10 cellular contexts compared by ENCODE assay signal in genomic region chr6:39102024-39102820, GRCh38. TPM values are rescaled to one million over a fixed set of nuclear protein-coding genes. Genes with fewer than 3 reads are reported as not detected.
DNase-seq lines count a peak whose midpoint lies in the region; ATAC-seq and TF ChIP-seq lines count a peak whose summit lies in the region.
"Had no signal": no experiment of that assay in that cellular context is flagged by ENCODE, and none has a peak within 500 bp of the region (broad histone marks: within the 10 kb centered on the region; RNA-seq: fewer than 3 reads in every experiment).

No MANE protein-coding gene starts in this region.

- H3K9me2 ChIP-seq in DOHH2 (replicated peaks; ENCODE audit: control insufficient read depth, low read length), result no peaks in the 10 kb centered on the region

- peaks cover 5% of the 10 kb centered on the region; the same call in 1 of the 2 replicates for H3K36me3 ChIP-seq in DOHH2 (ENCODE audit: control insufficient read depth, low read length)
- H3K36me3 ChIP-seq in Peyer's patch, result peaks cover 0 to 9% (median 0%) of the 10 kb centered on the region in 3 donors
- peaks cover 0 to 21% (median 10%) of the 10 kb centered on the region in 9 donors for H3K36me3 ChIP-seq in heart left ventricle
- peaks cover 6% of the 10 kb centered on the region for H3K36me3 ChIP-seq in thoracic aorta

- peak in 2 of 3 donors; percentile 36 to 50 for DNase-seq in Peyer's patch
- no peak for DNase-seq in heart left ventricle
- DNase-seq in thoracic aorta (ENCODE audit: low spot score), result no peak
- DNase-seq in NCI-H1105 treated with DMSO at 0.1 percent for 48 hours (lab: John Stamatoyannopoulos, UW), result no peak

- no peaks in the 10 kb centered on the region for H3K4me1 ChIP-seq in DOHH2 (ENCODE audit: control insufficient read depth, low read length)
- no peaks in the 10 kb centered on the region for H3K4me1 ChIP-seq in Peyer's patch
- peaks cover 0 to 4% (median 0%) of the 10 kb centered on the region in 12 donors for H3K4me1 ChIP-seq in heart left ventricle
- H3K4me1 ChIP-seq in thoracic aorta (ENCODE audit: control insufficient read depth in 1 of 2, low read depth in 2 of 2), result peaks cover 0 to 7% of the 10 kb centered on the region in 2 donors

- peak; percentile 35 for ATAC-seq in GM21786 (IDR thresholded peaks at IDR 0.05; ENCODE audit: unreplicated experiment)
- peak in 2 of 4 donors; percentile 41 to 65 for ATAC-seq in heart left ventricle
- no peak for ATAC-seq in thoracic aorta (ENCODE audit: insufficient number of reproducible peaks, low FRiP score, low read depth)
- no peak for ATAC-seq in GM18868 (IDR thresholded peaks at IDR 0.05; ENCODE audit: unreplicated experiment)
- ATAC-seq in GM21528 (IDR thresholded peaks at IDR 0.05; ENCODE audit: low FRiP score, unreplicated experiment), result no peak

- TF ChIP-seq POLR2A in Peyer's patch (IDR thresholded peaks at IDR 0.05) (no peak), heart left ventricle (IDR thresholded peaks at IDR 0.05) (no peak)

- WGBS in heart left ventricle, 4 donors, result 47 to 58% (median 53%) methylated on average over 12 of the region's 12 CpGs

- no peaks in the 10 kb centered on the region for H4K20me1 ChIP-seq in DOHH2 (ENCODE audit: control insufficient read depth, insufficient read depth, low read depth, low read length)

- intact Hi-C loops in heart left ventricle (cut with DNase I), result loop anchor here in 3 of 10 donors (10.0 kb wide), 3 partner anchors 107 to 793 kb away; no protein-coding TSS in a partner anchor

- no peak overlapping the region for H3K27ac ChIP-seq in DOHH2 (ENCODE audit: low read depth, low read length)
- no peak overlapping the region for H3K27ac ChIP-seq in Peyer's patch
- no peak overlapping the region for H3K27ac ChIP-seq in heart left ventricle
- H3K27ac ChIP-seq in thoracic aorta, result no peak overlapping the region
- H3K27ac ChIP-seq: epithelial cell of prostate had no signal

- no peak overlapping the region for H3K4me3 ChIP-seq in DOHH2 (ENCODE audit: low read length)
- no peak overlapping the region for H3K4me3 ChIP-seq in Peyer's patch
- H3K4me3 ChIP-seq in heart left ventricle, result no peak overlapping the region
- H3K4me3 ChIP-seq in thoracic aorta, result no peak overlapping the region

- no peaks in the 10 kb centered on the region for H3F3A ChIP-seq in DOHH2 (ENCODE audit: control insufficient read depth, insufficient read depth)

- H3K4me2 ChIP-seq in DOHH2 (ENCODE audit: low read length), result no peak overlapping the region

- no peaks in the 10 kb centered on the region for H3K27me3 ChIP-seq in DOHH2 (ENCODE audit: control insufficient read depth, low read length)
- H3K27me3 ChIP-seq in Peyer's patch, result no peaks in the 10 kb centered on the region
- no peaks in the 10 kb centered on the region for H3K27me3 ChIP-seq in heart left ventricle
- H3K27me3 ChIP-seq in thoracic aorta (replicated peaks; ENCODE audit: insufficient read depth), result no peaks in the 10 kb centered on the region

- TF ChIP-seq CTCF in DOHH2 (IDR thresholded peaks at IDR 0.05; ENCODE audit: low read depth, low read length, poor library complexity, severe bottlenecking) (peak; percentile 39), Peyer's patch (IDR thresholded peaks at IDR 0.05) (peak in 1 of 6 experiments; percentile 24), heart left ventricle (IDR thresholded peaks at IDR 0.05) (peak in 7 of 12 donors; percentile 22 to 41 (median 27)), thoracic aorta (IDR thresholded peaks at IDR 0.05) (peak; percentile 26)

- H3K79me2 ChIP-seq in DOHH2 (ENCODE audit: control insufficient read depth, low read length), result no peaks in the 10 kb centered on the region

- no peaks in the 10 kb centered on the region for H3K9me3 ChIP-seq in DOHH2 (ENCODE audit: control insufficient read depth, insufficient read depth, low read length)
- H3K9me3 ChIP-seq in Peyer's patch, result no peaks in the 10 kb centered on the region
- H3K9me3 ChIP-seq in heart left ventricle, result no peaks in the 10 kb centered on the region
- no peaks in the 10 kb centered on the region for H3K9me3 ChIP-seq in thoracic aorta

RNA-seq across cellular contexts. Expression of gene SAYSD1, which starts 12.8 kb away (rescaled TPM):
- total RNA-seq in Peyer's patch (10 to 100 TPM; 12.4 to 24.7 (median 19.1) TPM), heart left ventricle (10 to 100 TPM in 4 of 9 donors, 1 to 10 TPM in 5; 6.5 to 14.6 (median 9.2) TPM), thoracic aorta (10 to 100 TPM; 16.2 to 16.5 TPM)
- 10 to 100 TPM in 1 of 2 donors, 1 to 10 TPM in 1; 9.6 to 10.3 TPM for polyA plus RNA-seq in heart left ventricle

RNA-seq across cellular contexts. Expression of gene GLP1R, which starts 53.6 kb away (rescaled TPM):
- total RNA-seq in Peyer's patch (under 1 TPM in 2 of 4 donors, not detected in 2; 0.38 to 0.67 TPM), heart left ventricle (1 to 10 TPM in 8 of 9 donors, under 1 TPM in 1; 0.25 to 6.4 (median 2.4) TPM), thoracic aorta (not detected)
- 1 to 10 TPM; 1.3 to 1.6 TPM for polyA plus RNA-seq in heart left ventricle
- polyA plus RNA-seq: IgD-negative memory B cell had no signal

Comparison
In these comparisons a context has a peak if more than half of its experiments do, and no peak if none do; other contexts are left out.
1. DNase-seq: peak in Peyer's patch (2 of 3); none in heart left ventricle (0 of 5), thoracic aorta (single experiment) and NCI-H1105 treated with DMSO at 0.1 percent for 48 hours (single experiment).